In genomic region chr2:239119346-239120126, GRCh38 we compare ENCODE assay signal across 20 cellular contexts.
DNase-seq lines count a peak whose midpoint lies in the region; ATAC-seq, FAIRE-seq and TF ChIP-seq lines count a peak whose summit lies in the region.
"Had no signal": no experiment of that assay in that cellular context is flagged by ENCODE, and none has a peak within 500 bp of the region (broad histone marks: within the 10 kb centered on the region; RNA-seq: fewer than 3 reads in every experiment).

No MANE protein-coding gene starts in this region.

- H3K4me1 Mint-ChIP-seq in activated CD4-positive, alpha-beta memory T cell treated with anti-CD3 and anti-CD28 coated beads for 36 hours (ENCODE audit: low read depth), result peaks cover 22% of the 10 kb centered on the region
- H3K4me1 Mint-ChIP-seq in activated CD4-positive, alpha-beta memory T cell treated with anti-CD3 and anti-CD28 coated beads, Interleukin-2, amount 10 ng/mL, durations not matched to agents 7 days and 5 days, result peaks cover 40% of the 10 kb centered on the region
- H3K4me1 Mint-ChIP-seq in activated T-helper 17 cell treated with anti-CD3 and anti-CD28 coated beads, Interleukin-2, amount 50 U/mL, for 72 hours, result peaks cover 19% of the 10 kb centered on the region
- peaks cover 49% of the 10 kb centered on the region for H3K4me1 Mint-ChIP-seq in neural crest cell
- H3K4me1 Mint-ChIP-seq: activated B cell treated with CpG ODN at 0.5 μM for 24 hours had no signal

- no peaks in the 10 kb centered on the region for H3K9me3 Mint-ChIP-seq in activated CD4-positive, alpha-beta memory T cell treated with anti-CD3 and anti-CD28 coated beads for 36 hours
- peaks cover 3% of the 10 kb centered on the region for H3K9me3 Mint-ChIP-seq in activated CD4-positive, alpha-beta memory T cell treated with anti-CD3 and anti-CD28 coated beads, Interleukin-2, amount 10 ng/mL, durations not matched to agents 7 days and 5 days
- no peaks in the 10 kb centered on the region for H3K9me3 Mint-ChIP-seq in activated T-helper 17 cell treated with anti-CD3 and anti-CD28 coated beads, Interleukin-2, amount 50 U/mL, for 72 hours
- H3K9me3 Mint-ChIP-seq in neural crest cell, result no peaks in the 10 kb centered on the region
- H3K9me3 Mint-ChIP-seq: activated B cell treated with CpG ODN at 0.5 μM for 24 hours; activated naive CD4-positive, alpha-beta T cell treated with anti-CD3 and anti-CD28 coated beads, Interleukin-2, amount 50 U/mL, for 72 hours; CD8-positive, alpha-beta memory T cell had no signal

- no peak overlapping the region for H3K27ac ChIP-seq in uterus
- H3K27ac ChIP-seq: prostate gland, RWPE1, upper lobe of right lung had no signal

- no peaks in the 10 kb centered on the region for H3K27me3 Mint-ChIP-seq in activated CD4-positive, alpha-beta memory T cell treated with anti-CD3 and anti-CD28 coated beads for 36 hours
- no peaks in the 10 kb centered on the region for H3K27me3 Mint-ChIP-seq in activated CD4-positive, alpha-beta memory T cell treated with anti-CD3 and anti-CD28 coated beads, Interleukin-2, amount 10 ng/mL, durations not matched to agents 7 days and 5 days
- H3K27me3 Mint-ChIP-seq in activated T-helper 17 cell treated with anti-CD3 and anti-CD28 coated beads, Interleukin-2, amount 50 U/mL, for 72 hours, result no peaks in the 10 kb centered on the region
- no peaks in the 10 kb centered on the region for H3K27me3 Mint-ChIP-seq in neural crest cell (ENCODE audit: low read depth)
- H3K27me3 Mint-ChIP-seq: activated B cell treated with CpG ODN at 0.5 μM for 24 hours; CD8-positive, alpha-beta memory T cell had no signal

- no peak for FAIRE-seq in D721Med (lab: Jason Lieb, UNC)
- FAIRE-seq in H54 (lab: Jason Lieb, UNC), result no peak
- FAIRE-seq: bronchial epithelial cell had no signal

- H3K4me1 ChIP-seq in uterus, result no peaks in the 10 kb centered on the region
- H3K4me1 ChIP-seq: prostate gland had no signal

- intact Hi-C loops in activated CD4-positive, alpha-beta memory T cell treated with anti-CD3 and anti-CD28 coated beads for 36 hours (cut with micrococcal nuclease), result no loop called here
- intact Hi-C loops in uterus (cut with DNase I; ENCODE audit: low total_unique reads), result no loop called here

- no peak overlapping the region for H3K4me3 Mint-ChIP-seq in activated CD4-positive, alpha-beta memory T cell treated with anti-CD3 and anti-CD28 coated beads for 36 hours
- no peak overlapping the region for H3K4me3 Mint-ChIP-seq in activated CD4-positive, alpha-beta memory T cell treated with anti-CD3 and anti-CD28 coated beads, Interleukin-2, amount 10 ng/mL, durations not matched to agents 7 days and 5 days
- peak overlapping the region; percentile 36 for H3K4me3 Mint-ChIP-seq in activated T-helper 17 cell treated with anti-CD3 and anti-CD28 coated beads, Interleukin-2, amount 50 U/mL, for 72 hours
- H3K4me3 Mint-ChIP-seq in neural crest cell, result peak overlapping the region; percentile 7
- H3K4me3 Mint-ChIP-seq: activated B cell treated with CpG ODN at 0.5 μM for 24 hours had no signal

- H3K27me3 ChIP-seq in H7 (ENCODE audit: control insufficient read depth, insufficient read depth, low read length), result no peaks in the 10 kb centered on the region
- H3K27me3 ChIP-seq in uterus, result no peaks in the 10 kb centered on the region
- H3K27me3 ChIP-seq: heart right ventricle, upper lobe of right lung had no signal

- peaks cover 4% of the 10 kb centered on the region for H3K36me3 Mint-ChIP-seq in activated CD4-positive, alpha-beta memory T cell treated with anti-CD3 and anti-CD28 coated beads for 36 hours
- H3K36me3 Mint-ChIP-seq in activated CD4-positive, alpha-beta memory T cell treated with anti-CD3 and anti-CD28 coated beads, Interleukin-2, amount 10 ng/mL, durations not matched to agents 7 days and 5 days (ENCODE audit: low read depth), result peaks cover 24% of the 10 kb centered on the region
- peaks cover 22% of the 10 kb centered on the region for H3K36me3 Mint-ChIP-seq in activated T-helper 17 cell treated with anti-CD3 and anti-CD28 coated beads, Interleukin-2, amount 50 U/mL, for 72 hours (ENCODE audit: low read depth)
- peaks cover 3% of the 10 kb centered on the region for H3K36me3 Mint-ChIP-seq in neural crest cell (ENCODE audit: low read depth)
- H3K36me3 Mint-ChIP-seq: activated naive CD4-positive, alpha-beta T cell treated with anti-CD3 and anti-CD28 coated beads, Interleukin-2, amount 50 U/mL, for 72 hours had no signal

- ATAC-seq in activated T-helper 17 cell treated with anti-CD3 and anti-CD28 coated beads, Interleukin-2, amount 50 U/mL, for 72 hours (replicated peaks), result peak; percentile 25
- ATAC-seq: heart right ventricle, upper lobe of right lung had no signal

- CTCF ChIA-PET in activated CD4-positive, alpha-beta memory T cell treated with anti-CD3 and anti-CD28 coated beads for 36 hours (lab: Charles Lee), result no interaction called here
- CTCF ChIA-PET in activated CD4-positive, alpha-beta memory T cell treated with anti-CD3 and anti-CD28 coated beads, Interleukin-2, amount 10 ng/mL, durations not matched to agents 7 days and 5 days (lab: Charles Lee), result interaction anchor here (0.6 kb wide), 1 partner anchor 23 kb away, joined by 3 read pairs; no protein-coding TSS in a partner anchor

- TF ChIP-seq CTCF in neural crest cell (conservative IDR thresholded peaks at IDR 0.05) (no peak), D721Med (IDR thresholded peaks at IDR 0.05; ENCODE audit: insufficient read depth, missing control alignments) (no peak), uterus (IDR thresholded peaks at IDR 0.05) (no peak)

- no peaks in the 10 kb centered on the region for H3K9me3 ChIP-seq in uterus
- H3K9me3 ChIP-seq: heart right ventricle, prostate gland, upper lobe of right lung had no signal

- H3K36me3 ChIP-seq in H7 (replicated peaks; ENCODE audit: control insufficient read depth, insufficient read depth, low read length), result no peaks in the 10 kb centered on the region; the same call in 1 of the 2 replicates
- no peaks in the 10 kb centered on the region for H3K36me3 ChIP-seq in uterus
- H3K36me3 ChIP-seq: prostate gland had no signal

- DNase-seq in activated CD4-positive, alpha-beta memory T cell treated with anti-CD3 and anti-CD28 coated beads for 36 hours, result peak; percentile 12
- DNase-seq in activated CD4-positive, alpha-beta memory T cell treated with anti-CD3 and anti-CD28 coated beads, Interleukin-2, amount 10 ng/mL, durations not matched to agents 7 days and 5 days, result no peak
- DNase-seq in H7 (peak; percentile 74), neural crest cell (ENCODE audit: low read depth, low spot score) (no peak), D721Med (ENCODE audit: insufficient read length, low spot score) (no peak), H54 (ENCODE audit: insufficient read length, low spot score) (no peak), uterus (no peak)
- DNase-seq: activated B cell treated with CpG ODN at 0.5 μM for 24 hours; effector CD8-positive, alpha-beta T cell; EL; upper lobe of right lung had no signal

- TF ChIP-seq POLR2A in H54 (IDR thresholded peaks at IDR 0.05; ENCODE audit: low read depth, low read length) (no peak), uterus (IDR thresholded peaks at IDR 0.05) (no peak)

- H3K27ac Mint-ChIP-seq in activated CD4-positive, alpha-beta memory T cell treated with anti-CD3 and anti-CD28 coated beads for 36 hours, result no peak overlapping the region
- H3K27ac Mint-ChIP-seq in activated CD4-positive, alpha-beta memory T cell treated with anti-CD3 and anti-CD28 coated beads, Interleukin-2, amount 10 ng/mL, durations not matched to agents 7 days and 5 days, result no peak overlapping the region
- peak overlapping the region; percentile 37 for H3K27ac Mint-ChIP-seq in activated T-helper 17 cell treated with anti-CD3 and anti-CD28 coated beads, Interleukin-2, amount 50 U/mL, for 72 hours
- peak overlapping the region; percentile 68 for H3K27ac Mint-ChIP-seq in neural crest cell (ENCODE audit: unreplicated experiment)
- H3K27ac Mint-ChIP-seq: activated B cell treated with CpG ODN at 0.5 μM for 24 hours had no signal

- H3K4me3 ChIP-seq in H7 (ENCODE audit: insufficient read depth, low read depth, low read length), result no peak overlapping the region
- no peak overlapping the region for H3K4me3 ChIP-seq in uterus
- H3K4me3 ChIP-seq: heart right ventricle, lung, prostate gland, smooth muscle cell, upper lobe of right lung had no signal

- POLR2A ChIA-PET in activated CD4-positive, alpha-beta memory T cell treated with anti-CD3 and anti-CD28 coated beads for 36 hours (lab: Charles Lee), result no interaction called here
- POLR2A ChIA-PET in activated CD4-positive, alpha-beta memory T cell treated with anti-CD3 and anti-CD28 coated beads, Interleukin-2, amount 10 ng/mL, durations not matched to agents 7 days and 5 days (lab: Charles Lee), result no interaction called here

Comparison
In these comparisons a context has a peak if more than half of its experiments do, and no peak if none do; other contexts are left out.
1. DNase-seq: peak in activated CD4-positive, alpha-beta memory T cell treated with anti-CD3 and anti-CD28 coated beads for 36 hours (single experiment) and H7 (single experiment); none in activated CD4-positive, alpha-beta memory T cell treated with anti-CD3 and anti-CD28 coated beads, Interleukin-2, amount 10 ng/mL, durations not matched to agents 7 days and 5 days (single experiment), neural crest cell (single experiment), D721Med (single experiment), H54 (single experiment) and uterus (0 of 2).
2. H3K27ac Mint-ChIP-seq: peak in activated T-helper 17 cell treated with anti-CD3 and anti-CD28 coated beads, Interleukin-2, amount 50 U/mL, for 72 hours (single experiment) and neural crest cell (single experiment); none in activated CD4-positive, alpha-beta memory T cell treated with anti-CD3 and anti-CD28 coated beads for 36 hours (single experiment) and activated CD4-positive, alpha-beta memory T cell treated with anti-CD3 and anti-CD28 coated beads, Interleukin-2, amount 10 ng/mL, durations not matched to agents 7 days and 5 days (single experiment).
3. H3K4me3 Mint-ChIP-seq: peak in activated T-helper 17 cell treated with anti-CD3 and anti-CD28 coated beads, Interleukin-2, amount 50 U/mL, for 72 hours (single experiment) and neural crest cell (single experiment); none in activated CD4-positive, alpha-beta memory T cell treated with anti-CD3 and anti-CD28 coated beads for 36 hours (single experiment) and activated CD4-positive, alpha-beta memory T cell treated with anti-CD3 and anti-CD28 coated beads, Interleukin-2, amount 10 ng/mL, durations not matched to agents 7 days and 5 days (single experiment).